Comparison of ENCODE assay signal across 11 cellular contexts in the genomic region with DNA sequence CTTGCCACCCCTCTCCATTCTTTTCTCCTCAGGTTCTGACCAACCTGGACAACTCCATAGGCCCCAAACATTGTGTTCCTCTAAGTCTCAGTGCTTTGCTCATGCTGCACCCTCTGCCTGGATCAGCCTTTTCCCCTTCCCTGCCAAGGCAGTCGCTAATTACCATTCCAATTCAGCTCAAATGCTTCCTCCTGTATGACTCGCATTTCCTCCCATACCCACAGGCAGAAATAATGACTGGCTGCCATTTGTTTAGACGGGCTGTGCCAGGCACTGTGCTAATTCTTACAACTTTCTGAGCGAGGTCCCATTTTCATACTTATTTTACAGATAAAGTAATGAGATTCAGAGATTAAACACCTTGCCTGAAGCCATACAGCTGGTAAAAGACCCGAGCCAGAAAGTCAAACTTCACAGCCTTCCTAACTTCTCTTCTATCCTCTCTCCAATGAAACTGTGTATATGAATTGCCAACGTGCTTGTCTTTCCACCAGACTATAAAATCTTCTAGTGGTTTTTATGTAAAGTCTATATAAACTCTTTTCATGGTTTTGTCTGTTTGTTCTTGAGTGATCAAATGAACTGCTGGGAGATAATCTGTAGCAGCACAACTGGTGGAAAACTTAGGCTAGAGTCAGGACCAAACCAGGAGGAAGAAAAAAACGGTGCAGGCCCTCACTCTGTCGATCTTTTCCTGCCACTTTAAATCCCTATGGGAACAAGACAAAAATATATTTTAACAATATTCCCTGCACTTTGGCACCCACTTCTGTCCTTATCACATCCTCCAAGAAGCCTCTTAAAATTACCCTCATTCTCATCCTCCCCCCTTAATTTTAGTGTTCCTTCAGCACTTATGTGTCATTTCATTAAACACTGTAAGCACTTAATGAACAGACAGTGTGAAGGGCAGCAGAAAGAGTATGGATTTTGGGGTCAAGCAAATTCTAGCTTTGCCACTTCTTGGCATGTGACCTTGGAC. TPM values are rescaled to one million over a fixed set of nuclear protein-coding genes. Genes with fewer than 3 reads are reported as not detected.
DNase-seq lines count a peak whose midpoint lies in the region; ATAC-seq, FAIRE-seq and TF ChIP-seq lines count a peak whose summit lies in the region.
"Had no signal": no experiment of that assay in that cellular context is flagged by ENCODE, and none has a peak within 500 bp of the region (broad histone marks: within the 10 kb centered on the region; RNA-seq: fewer than 3 reads in every experiment).

No MANE protein-coding gene starts in this region.

- H2BK5ac ChIP-seq in IMR-90 (ENCODE audit: low read depth, low read length, poor library complexity, severe bottlenecking) = peak overlapping the region; percentile 59

- peak overlapping the region; percentile 24 for H2AFZ ChIP-seq in IMR-90 (replicated peaks; ENCODE audit: low read length, poor library complexity)

- TF ChIP-seq POLR2A in IMR-90 (IDR thresholded peaks at IDR 0.05; ENCODE audit: low read depth, low read length) = no peak

- H3K4me2 ChIP-seq in IMR-90 (ENCODE audit: low read depth, low read length) = no peak overlapping the region; the same call in 1 of the 2 replicates

- H4K20me1 ChIP-seq in IMR-90 (ENCODE audit: insufficient read depth, low read length) = no peaks in the 10 kb centered on the region

- peaks cover 29% of the 10 kb centered on the region for H3K9me1 ChIP-seq in IMR-90 (ENCODE audit: insufficient read depth, low read length)

- no peak overlapping the region; the same call in 1 of the 2 replicates for H2AK5ac ChIP-seq in IMR-90 (ENCODE audit: low read depth, low read length)

- in situ Hi-C loops in IMR-90 (cut with MboI; ENCODE audit: low sequenced_read_pairs) = no loop called here

- H3K27ac ChIP-seq in IMR-90 (ENCODE audit: insufficient read depth, low read length) (no peak overlapping the region), foreskin keratinocyte (no peak overlapping the region)
- H3K27ac ChIP-seq: thoracic aorta had no signal

- no peaks in the 10 kb centered on the region for H3K9me3 ChIP-seq in IMR-90 (ENCODE audit: control insufficient read depth, insufficient read depth, low read length)
- H3K9me3 ChIP-seq: thoracic aorta had no signal

- H2BK15ac ChIP-seq in IMR-90 (ENCODE audit: low read depth, low read length) = peak overlapping the region; percentile 50; the same call in 1 of the 3 replicates

- no peak for TF ChIP-seq RAD21 in IMR-90 (IDR thresholded peaks at IDR 0.05; ENCODE audit: low read length)

- H4K8ac ChIP-seq in IMR-90 (ENCODE audit: low read depth in 2 of 2, low read length in 2 of 2) = peak overlapping the region in 1 of 2 experiments; percentile 76; a peak in 2 of 4 replicates

- intact Hi-C loops in IMR-90 (cut with micrococcal nuclease) = no loop called here

- peak overlapping the region; percentile 67; the same call in 1 of the 2 replicates for H3K4ac ChIP-seq in IMR-90 (ENCODE audit: low read depth, low read length)

- POLR2A ChIA-PET in IMR-90 (lab: Charles Lee; ENCODE audit: unreplicated experiment) = interaction anchor here (1.1 kb wide), 1 partner anchor 58 kb away, joined by 3 read pairs; no protein-coding TSS in a partner anchor

- no peak overlapping the region for H3K9ac ChIP-seq in IMR-90 (ENCODE audit: low read depth, low read length)

- DNase-seq in COLO668 (lab: John Stamatoyannopoulos, UW; ENCODE audit: unreplicated experiment) (peak; percentile 55), IMR-90 (peak; percentile 67), SHP77 treated with DMSO at 0.1 percent for 48 hours (lab: John Stamatoyannopoulos, UW) (peak; percentile 30), foreskin keratinocyte (peak in 1 of 2 donors; percentile 22), frontal cortex (ENCODE audit: low spot score in 2 of 2) (no peak), globus pallidus (ENCODE audit: low spot score) (no peak)
- DNase-seq: activated naive CD4-positive, alpha-beta T cell treated with anti-CD3 and anti-CD28 coated beads for 36 hours; T-helper 9 cell had no signal

- peak overlapping the region; percentile 61; the same call in 1 of the 2 replicates for H3K18ac ChIP-seq in IMR-90 (ENCODE audit: low read depth, low read length)

- CTCF ChIA-PET in IMR-90 (lab: Yijun Ruan, JAX) = interaction anchor here (0.6 to 0.7 kb wide), 2 partner anchors 9 to 145 kb away, joined by 3 read pairs; no protein-coding TSS in a partner anchor

- peak overlapping the region; percentile 57 for H2BK120ac ChIP-seq in IMR-90 (ENCODE audit: low read depth, low read length)

- H3K36me3 ChIP-seq in IMR-90 (ENCODE audit: control insufficient read depth, insufficient read depth, low read length) = peaks cover 16% of the 10 kb centered on the region
- H3K36me3 ChIP-seq: thoracic aorta had no signal

- H2BK20ac ChIP-seq in IMR-90 (ENCODE audit: low read depth, low read length) = peak overlapping the region; percentile 68; the same call in 1 of the 2 replicates

- peak overlapping the region; percentile 1; the same call in 1 of the 2 replicates for H4K91ac ChIP-seq in IMR-90 (ENCODE audit: insufficient read depth, low read depth, low read length)

- no TSS peak for BruUV-seq in IMR-90 (replicated peaks; lab: Mats Ljungman, UMichigan)

- H4K5ac ChIP-seq in IMR-90 (ENCODE audit: low read depth, low read length) = peak overlapping the region; percentile 16; the same call in 1 of the 2 replicates

- H3K56ac ChIP-seq in IMR-90 (ENCODE audit: extremely low read depth, insufficient read depth, low read length) = no peak overlapping the region

- peak overlapping the region; percentile 85 for H3K23ac ChIP-seq in IMR-90 (ENCODE audit: low read depth, low read length)

- WGBS in IMR-90 (ENCODE audit: extremely low coverage in 2 of 2, insufficient read length in 1 of 2), 2 experiments = no CpG with 5 or more reads among the region's 8 CpGs

- H3K4me3 ChIP-seq in IMR-90 (ENCODE audit: insufficient read depth, low read depth, low read length) = no peak overlapping the region
- H3K4me3 ChIP-seq: thoracic aorta had no signal

- peak overlapping the region; percentile 66 for H3K14ac ChIP-seq in IMR-90 (replicated peaks; ENCODE audit: low read depth, low read length)

- H3K4me1 ChIP-seq in IMR-90 (ENCODE audit: control insufficient read depth, insufficient read depth, low read length) (peaks cover 21% of the 10 kb centered on the region), foreskin keratinocyte (peaks cover 7% of the 10 kb centered on the region)

- TF ChIP-seq CTCF in IMR-90 (conservative IDR thresholded peaks at IDR 0.05; ENCODE audit: low read depth, low read length) = no peak
- TF ChIP-seq CTCF in foreskin keratinocyte (conservative IDR thresholded peaks at IDR 0.05) = no peak

- H2AK9ac ChIP-seq in IMR-90 (replicated peaks; ENCODE audit: low read depth, low read length, poor library complexity) = no peak overlapping the region

- H3K27me3 ChIP-seq in IMR-90 (ENCODE audit: control insufficient read depth, insufficient read depth, low read length) (no peaks in the 10 kb centered on the region), foreskin keratinocyte (no peaks in the 10 kb centered on the region)

- peaks cover 44 to 91% of the 10 kb centered on the region in 2 experiments for H3K79me1 ChIP-seq in IMR-90 (ENCODE audit: low read depth in 1 of 2, low read length in 2 of 2)

- dilution Hi-C loops in IMR-90 (cut with HindIII; ENCODE audit: low sequenced_read_pairs, unreplicated experiment) = no loop called here

- ATAC-seq in IMR-90 (ENCODE audit: low read depth) (peak; percentile 50), foreskin keratinocyte (peak; percentile 14), HG03097 (IDR thresholded peaks at IDR 0.05; ENCODE audit: low FRiP score, unreplicated experiment) (no peak), GM21825 (IDR thresholded peaks at IDR 0.05; ENCODE audit: unreplicated experiment) (no peak)

- FAIRE-seq in frontal cortex (lab: Jason Lieb, UNC) = no peak

TF ChIP-seq in IMR-90, 13 proteins besides CTCF, POLR2A, EP300 and RAD21:
- no peak for TF ChIP-seq RCOR1 (IDR thresholded peaks at IDR 0.05; ENCODE audit: insufficient replicate concordance, low read length)
- no peak for TF ChIP-seq RFX5 (IDR thresholded peaks at IDR 0.05; ENCODE audit: low read depth, low read length)
- no peak for TF ChIP-seq CEBPB (IDR thresholded peaks at IDR 0.05; ENCODE audit: low read depth, low read length)
- no peak for TF ChIP-seq NFE2L2 (IDR thresholded peaks at IDR 0.05; ENCODE audit: low read depth, low read length)
- TF ChIP-seq, protein P1, sequence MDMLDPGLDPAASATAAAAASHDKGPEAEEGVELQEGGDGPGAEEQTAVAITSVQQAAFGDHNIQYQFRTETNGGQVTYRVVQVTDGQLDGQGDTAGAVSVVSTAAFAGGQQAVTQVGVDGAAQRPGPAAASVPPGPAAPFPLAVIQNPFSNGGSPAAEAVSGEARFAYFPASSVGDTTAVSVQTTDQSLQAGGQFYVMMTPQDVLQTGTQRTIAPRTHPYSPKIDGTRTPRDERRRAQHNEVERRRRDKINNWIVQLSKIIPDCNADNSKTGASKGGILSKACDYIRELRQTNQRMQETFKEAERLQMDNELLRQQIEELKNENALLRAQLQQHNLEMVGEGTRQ (IDR thresholded peaks at IDR 0.05; ENCODE audit: low read depth, low read length) = no peak
- no peak for TF ChIP-seq SMC3 (IDR thresholded peaks at IDR 0.05; ENCODE audit: low read depth, low read length)
- TF ChIP-seq MAFK (IDR thresholded peaks at IDR 0.05; ENCODE audit: low read depth, low read length) = no peak
- TF ChIP-seq MXI1 (IDR thresholded peaks at IDR 0.05; ENCODE audit: borderline replicate concordance, low read depth, low read length) = no peak
- no peak for TF ChIP-seq FOS (IDR thresholded peaks at IDR 0.05; ENCODE audit: low read depth, low read length)
- TF ChIP-seq MAZ (IDR thresholded peaks at IDR 0.05; ENCODE audit: borderline replicate concordance, low read depth, low read length) = no peak
- TF ChIP-seq, protein P2, sequence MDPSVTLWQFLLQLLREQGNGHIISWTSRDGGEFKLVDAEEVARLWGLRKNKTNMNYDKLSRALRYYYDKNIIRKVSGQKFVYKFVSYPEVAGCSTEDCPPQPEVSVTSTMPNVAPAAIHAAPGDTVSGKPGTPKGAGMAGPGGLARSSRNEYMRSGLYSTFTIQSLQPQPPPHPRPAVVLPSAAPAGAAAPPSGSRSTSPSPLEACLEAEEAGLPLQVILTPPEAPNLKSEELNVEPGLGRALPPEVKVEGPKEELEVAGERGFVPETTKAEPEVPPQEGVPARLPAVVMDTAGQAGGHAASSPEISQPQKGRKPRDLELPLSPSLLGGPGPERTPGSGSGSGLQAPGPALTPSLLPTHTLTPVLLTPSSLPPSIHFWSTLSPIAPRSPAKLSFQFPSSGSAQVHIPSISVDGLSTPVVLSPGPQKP (IDR thresholded peaks at IDR 0.05; ENCODE audit: borderline replicate concordance, low read depth, low read length) = no peak
- TF ChIP-seq BHLHE40 (IDR thresholded peaks at IDR 0.05; ENCODE audit: low read depth, low read length) = no peak

RNA-seq across cellular contexts. Expression of a gene that starts 33.7 kb away (rescaled TPM):
- total RNA-seq in IMR-90 (2012; rRNA removed) (78.5 and 91.9 TPM in 2 replicates), foreskin keratinocyte (14.8 and 17.9 TPM in 2 replicates), frontal cortex (7.7 TPM)
- polyA plus RNA-seq in IMR-90 (2012; rRNA removed) (31.4 and 33.6 TPM in 2 replicates), foreskin keratinocyte (2.7 and 4.0 TPM in 2 replicates)
- polyA plus RNA-seq in IMR-90 (2012; cell fraction: cytosol; rRNA removed) = 10.6 and 11.3 TPM in 2 replicates
- polyA plus RNA-seq in IMR-90 (2012; cell fraction: nucleus; rRNA removed; ENCODE audit: low replicate concordance) = 6.3 and 19.7 TPM in 2 replicates
- total RNA-seq: thoracic aorta had no signal

Comparison
In these comparisons a context has a peak if more than half of its experiments do, and no peak if none do; other contexts are left out.
1. DNase-seq: peak in COLO668 (single experiment), IMR-90 (single experiment) and SHP77 treated with DMSO at 0.1 percent for 48 hours (single experiment); none in frontal cortex (0 of 2) and globus pallidus (single experiment).
2. ATAC-seq: peak in IMR-90 (single experiment) and foreskin keratinocyte (single experiment); none in HG03097 (single experiment) and GM21825 (single experiment).